In the genomic region with DNA sequence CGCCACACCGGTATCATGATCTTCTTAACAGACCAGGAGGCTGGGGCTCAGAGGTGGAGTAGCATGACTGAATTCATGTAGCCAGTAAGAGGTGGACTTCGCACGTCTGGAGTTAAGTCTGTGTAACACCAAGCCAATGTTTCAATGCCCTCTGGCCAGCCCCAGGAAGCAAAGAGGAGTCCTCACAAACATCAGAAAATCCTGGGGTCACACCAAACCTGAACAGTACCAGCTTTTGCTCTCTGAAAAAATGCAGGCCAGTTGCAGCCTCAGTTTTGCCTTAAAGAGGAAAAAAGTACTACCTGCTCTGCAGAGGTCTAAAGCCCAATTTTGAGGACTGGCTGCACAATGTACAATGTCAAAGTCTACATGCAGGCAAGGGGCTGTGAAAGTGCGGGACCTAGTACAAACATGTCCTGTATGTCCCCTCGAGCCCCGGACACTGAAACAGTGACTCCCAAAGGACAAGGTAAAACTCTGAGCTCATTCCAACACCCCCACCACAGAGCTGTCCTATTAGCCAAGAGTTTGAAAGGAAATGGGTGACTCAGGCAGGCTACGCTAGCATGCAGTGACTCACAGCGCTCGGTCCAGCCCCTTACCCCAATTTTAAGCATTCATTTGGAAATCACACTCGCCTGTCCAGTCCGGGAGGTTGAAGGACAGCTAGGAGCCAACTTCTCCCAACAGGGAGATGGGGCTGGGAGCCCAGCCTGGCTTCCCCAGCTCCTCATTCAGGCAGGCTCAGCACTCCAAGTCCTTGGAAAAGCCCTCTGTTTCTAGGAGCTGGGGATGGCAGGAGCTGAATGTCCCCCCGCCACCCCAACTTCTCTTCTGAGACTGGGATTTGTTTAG, we compare ENCODE assay signal across 1 cellular context.
TF ChIP-seq lines count a peak whose summit lies in the region.

No MANE protein-coding gene starts in this region.

TF ChIP-seq in HepG2, 621 proteins besides CTCF, POLR2A, EP300 and RAD21 (continued from another document and continues in another):
- no peak for TF ChIP-seq ZNF143 (CRISPR knock-in tag; IDR thresholded peaks at IDR 0.05)
- TF ChIP-seq ZNF234 (CRISPR knock-in tag; conservative IDR thresholded peaks at IDR 0.05): no peak; the same call in 1 of the 2 replicates
- no peak; the same call in 1 of the 2 replicates for TF ChIP-seq GTF3A (CRISPR knock-in tag; conservative IDR thresholded peaks at IDR 0.05)
- TF ChIP-seq ZNF260 (CRISPR knock-in tag; IDR thresholded peaks at IDR 0.05; ENCODE audit: borderline replicate concordance, low read depth): no peak
- no peak for TF ChIP-seq HNRNPLL (IDR thresholded peaks at IDR 0.05; ENCODE audit: low read depth, low read length, poor library complexity, severe bottlenecking)
- peak; percentile 9; the same call in 1 of the 2 replicates for TF ChIP-seq ZNF83 (CRISPR knock-in tag; IDR thresholded peaks at IDR 0.05; ENCODE audit: borderline replicate concordance)
- TF ChIP-seq HOXA9 (CRISPR knock-in tag; IDR thresholded peaks at IDR 0.05; ENCODE audit: borderline replicate concordance): no peak
- no peak for TF ChIP-seq KLF15 (CRISPR knock-in tag; IDR thresholded peaks at IDR 0.05; ENCODE audit: borderline replicate concordance)
- TF ChIP-seq FOXA3 (CRISPR knock-in tag; IDR thresholded peaks at IDR 0.05): no peak; the same call in 1 of the 2 replicates
- TF ChIP-seq FOXA1 (IDR thresholded peaks at IDR 0.05): no peak
- peak; percentile 57 for TF ChIP-seq FOXA1 (CRISPR knock-in tag; IDR thresholded peaks at IDR 0.05)
- TF ChIP-seq MXD4 (CRISPR knock-in tag; IDR thresholded peaks at IDR 0.05): no peak
- TF ChIP-seq SOX13 (IDR thresholded peaks at IDR 0.05): no peak
- TF ChIP-seq SOX13 (CRISPR knock-in tag; conservative IDR thresholded peaks at IDR 0.05 in 1 of 2, IDR thresholded peaks at IDR 0.05 in 1 of 2): peak in 1 of 2 experiments; percentile 39; a peak in 2 of 4 replicates
- TF ChIP-seq GABPA (IDR thresholded peaks at IDR 0.05; ENCODE audit: low read depth, low read length): no peak
- TF ChIP-seq GABPA (CRISPR knock-in tag; IDR thresholded peaks at IDR 0.05; ENCODE audit: low read depth): no peak; the same call in 1 of the 2 replicates
- TF ChIP-seq ZFX (CRISPR knock-in tag; IDR thresholded peaks at IDR 0.05; ENCODE audit: low read depth): peak; percentile 42
- no peak for TF ChIP-seq ZFP62 (CRISPR knock-in tag; IDR thresholded peaks at IDR 0.05)
- TF ChIP-seq ZNF598 (CRISPR knock-in tag; IDR thresholded peaks at IDR 0.05; ENCODE audit: borderline replicate concordance): peak; percentile 93; the same call in 1 of the 2 replicates
- no peak for TF ChIP-seq ZEB1 (IDR thresholded peaks at IDR 0.05; ENCODE audit: insufficient replicate concordance, low read depth)
- TF ChIP-seq HNRNPUL1 (IDR thresholded peaks at IDR 0.05; ENCODE audit: low read depth, low read length): no peak
- no peak; the same call in 1 of the 2 replicates for TF ChIP-seq ATF6 (CRISPR knock-in tag; conservative IDR thresholded peaks at IDR 0.05)
- TF ChIP-seq ZNF331 (CRISPR knock-in tag; IDR thresholded peaks at IDR 0.05): no peak
- peak; percentile 10 for TF ChIP-seq RXRB (CRISPR knock-in tag; IDR thresholded peaks at IDR 0.05; ENCODE audit: borderline replicate concordance)
- no peak; the same call in none of the 2 replicates for TF ChIP-seq CCDC6 (CRISPR knock-in tag; IDR thresholded peaks at IDR 0.05)
- peak; percentile 71; the same call in 1 of the 2 replicates for TF ChIP-seq SOX5 (CRISPR knock-in tag; IDR thresholded peaks at IDR 0.05; ENCODE audit: borderline replicate concordance)
- no peak for TF ChIP-seq EZH2 (conservative IDR thresholded peaks at IDR 0.05; ENCODE audit: low read depth, low read length)
- no peak for TF ChIP-seq ZNF431 (CRISPR knock-in tag; IDR thresholded peaks at IDR 0.05; ENCODE audit: borderline replicate concordance, low read depth)
- peak; percentile 78; the same call in 1 of the 2 replicates for TF ChIP-seq HOXD1 (CRISPR knock-in tag; IDR thresholded peaks at IDR 0.05)
- peak; percentile 38; the same call in 1 of the 2 replicates for TF ChIP-seq MAFG (CRISPR knock-in tag; IDR thresholded peaks at IDR 0.05)
- no peak for TF ChIP-seq NFYB (CRISPR knock-in tag; IDR thresholded peaks at IDR 0.05)
- 0 out of 2 replicates have a peak, but pooled peaks have one; percentile 64 for TF ChIP-seq ZBTB34 (CRISPR knock-in tag; IDR thresholded peaks at IDR 0.05)
- TF ChIP-seq ZHX1 (CRISPR knock-in tag; IDR thresholded peaks at IDR 0.05; ENCODE audit: low read depth): no peak
- peak in 1 of 2 experiments; percentile 12; a peak in 1 of 4 replicates for TF ChIP-seq KLF16 (CRISPR knock-in tag; IDR thresholded peaks at IDR 0.05)
- TF ChIP-seq, protein P1, sequence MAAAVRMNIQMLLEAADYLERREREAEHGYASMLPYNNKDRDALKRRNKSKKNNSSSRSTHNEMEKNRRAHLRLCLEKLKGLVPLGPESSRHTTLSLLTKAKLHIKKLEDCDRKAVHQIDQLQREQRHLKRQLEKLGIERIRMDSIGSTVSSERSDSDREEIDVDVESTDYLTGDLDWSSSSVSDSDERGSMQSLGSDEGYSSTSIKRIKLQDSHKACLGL (CRISPR knock-in tag; IDR thresholded peaks at IDR 0.05): no peak
- TF ChIP-seq CAMTA2 (CRISPR knock-in tag; IDR thresholded peaks at IDR 0.05; ENCODE audit: borderline replicate concordance): no peak
- no peak; the same call in 1 of the 2 replicates for TF ChIP-seq TGIF2 (CRISPR knock-in tag; IDR thresholded peaks at IDR 0.05)
- no peak; the same call in 1 of the 2 replicates for TF ChIP-seq JUNB (CRISPR knock-in tag; IDR thresholded peaks at IDR 0.05; ENCODE audit: borderline replicate concordance)
- TF ChIP-seq SMARCC2 (IDR thresholded peaks at IDR 0.05): no peak
- TF ChIP-seq HNF1B (CRISPR knock-in tag; IDR thresholded peaks at IDR 0.05): peak; percentile 70
- no peak for TF ChIP-seq NR0B2 (CRISPR knock-in tag; IDR thresholded peaks at IDR 0.05)
- 0 out of 2 replicates have a peak, but pooled peaks have one; percentile 60 for TF ChIP-seq ZNF180 (CRISPR knock-in tag; IDR thresholded peaks at IDR 0.05; ENCODE audit: borderline replicate concordance, low read depth)
- no peak for TF ChIP-seq GPN1 (CRISPR knock-in tag; IDR thresholded peaks at IDR 0.05; ENCODE audit: borderline replicate concordance)
- no peak for TF ChIP-seq CSRNP2 (CRISPR knock-in tag; conservative IDR thresholded peaks at IDR 0.05; ENCODE audit: low read depth)
- peak; percentile 20 for TF ChIP-seq CBX1 (IDR thresholded peaks at IDR 0.05; ENCODE audit: low read depth)
- TF ChIP-seq GATAD2A (CRISPR knock-in tag; IDR thresholded peaks at IDR 0.05): peak; percentile 55; the same call in 1 of the 2 replicates
- peak; percentile 26; the same call in 1 of the 2 replicates for TF ChIP-seq KLF11 (CRISPR knock-in tag; IDR thresholded peaks at IDR 0.05)
- no peak for TF ChIP-seq ZNF720 (CRISPR knock-in tag; IDR thresholded peaks at IDR 0.05)
- no peak for TF ChIP-seq FOXK2 (IDR thresholded peaks at IDR 0.05)
- TF ChIP-seq PRDM15 (CRISPR knock-in tag; IDR thresholded peaks at IDR 0.05): no peak
